Comparison of ENCODE assay signal across 8 cellular contexts in the genomic region with DNA sequence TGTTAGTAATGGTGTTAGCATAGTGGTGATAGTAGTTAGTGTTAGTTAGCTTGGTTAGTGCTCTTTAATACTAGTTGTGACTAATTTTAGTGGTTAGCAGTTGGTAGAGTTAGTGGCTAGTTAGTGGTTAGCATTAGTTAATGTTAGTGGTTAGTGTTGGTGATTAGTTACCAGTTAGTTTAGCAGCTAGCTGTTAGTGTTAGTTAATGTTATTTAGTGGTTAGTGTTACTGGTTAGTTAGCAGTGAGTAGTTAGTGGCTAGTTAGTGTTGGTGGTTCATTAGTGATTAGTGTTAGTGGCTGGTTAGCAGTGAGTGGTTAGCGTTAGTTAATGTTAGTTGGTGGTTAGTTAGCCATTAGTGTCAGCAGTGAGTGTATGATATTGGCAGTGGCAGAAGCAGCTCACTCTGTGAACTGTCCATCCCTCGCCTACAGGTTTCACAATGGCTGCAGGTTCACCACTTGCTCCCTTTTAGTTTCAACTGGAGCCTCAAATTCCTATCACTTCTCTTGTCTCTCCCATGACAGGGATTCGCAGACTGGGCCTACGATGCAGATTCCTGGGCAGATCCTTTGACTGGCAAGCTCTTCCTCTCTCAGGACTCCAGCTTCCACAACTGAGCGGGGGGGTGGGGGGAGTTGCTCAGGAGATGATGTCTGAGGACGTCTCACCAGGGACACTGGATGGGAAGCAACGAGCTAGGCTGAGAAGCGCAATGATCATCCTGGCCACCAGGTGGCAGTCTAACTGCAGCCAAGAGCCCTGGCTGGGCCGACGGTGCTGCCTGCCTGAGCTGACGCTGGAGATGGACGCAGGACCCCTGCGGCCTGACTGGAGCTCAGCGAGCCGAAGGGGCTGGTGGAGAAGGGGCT. TPM values are rescaled to one million over a fixed set of nuclear protein-coding genes. Genes with fewer than 3 reads are reported as not detected.
DNase-seq lines count a peak whose midpoint lies in the region; ATAC-seq, FAIRE-seq and TF ChIP-seq lines count a peak whose summit lies in the region.

No MANE protein-coding gene starts in this region.

- peaks cover 0 to 33% (median 4%) of the 10 kb centered on the region in 4 donors for H3K4me1 Mint-ChIP-seq in CD4-positive, CD25-positive, alpha-beta regulatory T cell
- H3K4me1 Mint-ChIP-seq in activated CD4-positive, alpha-beta T cell treated with anti-CD3 and anti-CD28 coated beads, Interleukin-2, amount 10 ng/mL, durations not matched to agents 24 days and 14 days: peaks cover 6% of the 10 kb centered on the region

- H3K27me3 Mint-ChIP-seq in CD4-positive, CD25-positive, alpha-beta regulatory T cell: peaks cover 16% of the 10 kb centered on the region
- peaks cover 29% of the 10 kb centered on the region for H3K27me3 Mint-ChIP-seq in activated CD4-positive, alpha-beta T cell treated with anti-CD3 and anti-CD28 coated beads, Interleukin-2, amount 10 ng/mL, durations not matched to agents 24 days and 14 days

- intact Hi-C loops in activated CD4-positive, alpha-beta T cell treated with anti-CD3 and anti-CD28 coated beads, Interleukin-2, amount 10 ng/mL, durations not matched to agents 24 days and 14 days (cut with micrococcal nuclease): loop anchor here (1.0 kb wide), 1 partner anchor 139 kb away; no protein-coding TSS in a partner anchor
- intact Hi-C loops in lower lobe of right lung (cut with DNase I): loop anchor here (5.0 kb wide), 1 partner anchor 139 kb away; no protein-coding TSS in a partner anchor

- peak; percentile 97 for TF ChIP-seq CTCF in lower lobe of right lung (IDR thresholded peaks at IDR 0.05)

- H3K4me3 ChIP-seq in CD4-positive, CD25-positive, alpha-beta regulatory T cell (ENCODE audit: low read depth, low read length): no peak overlapping the region
- no peak overlapping the region for H3K4me3 ChIP-seq in lower lobe of right lung

- H3K9me3 ChIP-seq in CD4-positive, CD25-positive, alpha-beta regulatory T cell (ENCODE audit: control insufficient read depth in 2 of 2, low read length in 2 of 2): no peaks in the 10 kb centered on the region
- no peaks in the 10 kb centered on the region for H3K9me3 ChIP-seq in lower lobe of right lung

- ATAC-seq in CD4-positive, CD25-positive, alpha-beta regulatory T cell (ENCODE audit: low read depth in 2 of 2): peak; percentile 64 to 74
- ATAC-seq in HG03354 (IDR thresholded peaks at IDR 0.05; ENCODE audit: poor library complexity, severe bottlenecking, unreplicated experiment) (peak; percentile 92), lower lobe of right lung (peak; percentile 87 to 88)

- H3K36me3 ChIP-seq in CD4-positive, CD25-positive, alpha-beta regulatory T cell (ENCODE audit: control insufficient read depth, insufficient read depth, low read length): no peaks in the 10 kb centered on the region
- H3K36me3 ChIP-seq in lower lobe of right lung: no peaks in the 10 kb centered on the region

- FAIRE-seq in GM19239 (lab: Jason Lieb, UNC): peak; percentile 83

- H3K4me3 Mint-ChIP-seq in CD4-positive, CD25-positive, alpha-beta regulatory T cell: peak overlapping the region in 1 of 4 donors; percentile 38
- H3K4me3 Mint-ChIP-seq in activated CD4-positive, alpha-beta T cell treated with anti-CD3 and anti-CD28 coated beads, Interleukin-2, amount 10 ng/mL, durations not matched to agents 24 days and 14 days: no peak overlapping the region

- H3K36me3 Mint-ChIP-seq in CD4-positive, CD25-positive, alpha-beta regulatory T cell: no peaks in the 10 kb centered on the region
- H3K36me3 Mint-ChIP-seq in activated CD4-positive, alpha-beta T cell treated with anti-CD3 and anti-CD28 coated beads, Interleukin-2, amount 10 ng/mL, durations not matched to agents 24 days and 14 days (ENCODE audit: low read depth): no peaks in the 10 kb centered on the region

- no peak overlapping the region for H3K27ac Mint-ChIP-seq in CD4-positive, CD25-positive, alpha-beta regulatory T cell
- H3K27ac Mint-ChIP-seq in activated CD4-positive, alpha-beta T cell treated with anti-CD3 and anti-CD28 coated beads, Interleukin-2, amount 10 ng/mL, durations not matched to agents 24 days and 14 days: no peak overlapping the region

- H3K27ac ChIP-seq in CD4-positive, CD25-positive, alpha-beta regulatory T cell (ENCODE audit: insufficient read depth, low read length, poor library complexity, severe bottlenecking): no peak overlapping the region
- H3K27ac ChIP-seq in lower lobe of right lung: no peak overlapping the region

- H3K9me3 Mint-ChIP-seq in CD4-positive, CD25-positive, alpha-beta regulatory T cell: peaks cover 0 to 2% (median 0%) of the 10 kb centered on the region in 7 donors
- H3K9me3 Mint-ChIP-seq in activated CD4-positive, alpha-beta T cell treated with anti-CD3 and anti-CD28 coated beads, Interleukin-2, amount 10 ng/mL, durations not matched to agents 24 days and 14 days: no peaks in the 10 kb centered on the region

- peaks cover 9% of the 10 kb centered on the region for H3K4me1 ChIP-seq in CD4-positive, CD25-positive, alpha-beta regulatory T cell (ENCODE audit: control insufficient read depth, insufficient read depth, low read length, poor library complexity, severe bottlenecking)
- H3K4me1 ChIP-seq in lower lobe of right lung: peaks cover 2% of the 10 kb centered on the region

- H3K27me3 ChIP-seq in CD4-positive, CD25-positive, alpha-beta regulatory T cell (ENCODE audit: control insufficient read depth, insufficient read depth, low read length): no peaks in the 10 kb centered on the region
- H3K27me3 ChIP-seq in lower lobe of right lung (ENCODE audit: low read depth): no peaks in the 10 kb centered on the region

- peak; percentile 49 to 70 (median 56) for DNase-seq in CD4-positive, CD25-positive, alpha-beta regulatory T cell
- DNase-seq in GM19239 (ENCODE audit: insufficient read length, low spot score): peak; percentile 87
- DNase-seq in NCI-H460 (ENCODE audit: extremely low read depth, low read depth): peak; percentile 76
- DNase-seq in activated CD4-positive, alpha-beta T cell treated with anti-CD3 and anti-CD28 coated beads, Interleukin-2, amount 10 ng/mL, durations not matched to agents 24 days and 14 days: peak; percentile 93
- peak; percentile 93 for DNase-seq in dermis blood vessel endothelial cell
- peak; percentile 84 for DNase-seq in lower lobe of right lung
- DNase-seq in stimulated activated CD8-positive, alpha-beta memory T cell treated with anti-CD3 and anti-CD28 coated beads, Interleukin-12 subunit alpha, Interleukin-12 subunit beta, amount 100 ng/mL, for 24 hours (ENCODE audit: extremely low read depth): peak; percentile 40

RNA-seq across cellular contexts. Expression of a gene that starts 19.5 kb away (rescaled TPM):
- total RNA-seq in CD4-positive, CD25-positive, alpha-beta regulatory T cell: not detected
- not detected for polyA plus RNA-seq in CD4-positive, CD25-positive, alpha-beta regulatory T cell
- not detected in 2 replicates for total RNA-seq in NCI-H460 (2014; rRNA removed; shearing (Covaris generic))
- not detected in 2 replicates for polyA plus RNA-seq in NCI-H460 (2014; cell fraction: nucleus; rRNA removed)
- total RNA-seq in activated CD4-positive, alpha-beta T cell treated with anti-CD3 and anti-CD28 coated beads, Interleukin-2, amount 10 ng/mL, durations not matched to agents 24 days and 14 days: not detected in 2 replicates
- 0.09 TPM in 1 of 2 replicates, not detected in the other for total RNA-seq in dermis blood vessel endothelial cell
- total RNA-seq in lower lobe of right lung: not detected

Comparison
In these comparisons a context has a peak if more than half of its experiments do, and no peak if none do; other contexts are left out.
1. DNase-seq: peak in every context shown above with its lines; median percentile 93 in activated CD4-positive, alpha-beta T cell treated with anti-CD3 and anti-CD28 coated beads, Interleukin-2, amount 10 ng/mL, durations not matched to agents 24 days and 14 days; 93 in dermis blood vessel endothelial cell; 87 in GM19239; 84 in lower lobe of right lung; 76 in NCI-H460; 56 in CD4-positive, CD25-positive, alpha-beta regulatory T cell; 40 in stimulated activated CD8-positive, alpha-beta memory T cell treated with anti-CD3 and anti-CD28 coated beads, Interleukin-12 subunit alpha, Interleukin-12 subunit beta, amount 100 ng/mL, for 24 hours.